Comparison of ENCODE assay signal across 8 cellular contexts in the genomic region with DNA sequence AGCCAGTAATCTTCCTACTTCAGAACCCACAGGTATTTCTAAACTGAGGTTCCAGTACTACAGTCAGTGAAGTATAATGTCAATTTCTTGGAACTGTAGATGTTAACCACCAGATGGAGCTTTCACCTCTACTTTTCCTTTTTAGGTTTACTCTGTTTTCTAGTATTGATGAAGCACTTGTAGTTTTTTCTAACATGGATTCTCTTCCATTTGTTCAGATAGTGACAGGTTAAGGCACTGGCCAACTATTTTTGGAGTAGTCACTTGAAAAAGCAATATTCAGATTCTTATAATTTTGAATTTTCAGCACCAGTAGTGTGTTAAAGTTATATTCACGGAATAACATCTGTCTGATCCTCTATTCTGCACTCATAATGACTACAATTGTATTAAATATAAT. TPM values are rescaled to one million over a fixed set of nuclear protein-coding genes. Genes with fewer than 3 reads are reported as not detected.
DNase-seq lines count a peak whose midpoint lies in the region; ATAC-seq, FAIRE-seq and TF ChIP-seq lines count a peak whose summit lies in the region.

No MANE protein-coding gene starts in this region.

- DNase-seq in Daoy (ENCODE audit: low read depth) (peak; percentile 17), H54 (ENCODE audit: insufficient read length, low spot score) (no peak), NCI-H2227 treated with DMSO at 0.1 percent for 48 hours (lab: John Stamatoyannopoulos, UW) (peak; percentile 4), chondrocyte (ENCODE audit: low spot score) (no peak), progenitor cell of endocrine pancreas (ENCODE audit: low spot score, unreplicated experiment) (no peak), head of caudate nucleus (no peak)
- no peak for DNase-seq in stimulated activated effector memory CD8-positive, alpha-beta T cell treated with anti-CD3 and anti-CD28 coated beads, Interleukin-12 subunit alpha, Interleukin-12 subunit beta, amount 100 ng/mL, for 72 hours (ENCODE audit: low spot score in 2 of 2)

- H3K4me3 Mint-ChIP-seq in chondrocyte (ENCODE audit: unreplicated experiment) = no peak overlapping the region
- H3K4me3 Mint-ChIP-seq in progenitor cell of endocrine pancreas (ENCODE audit: low read depth) = no peak overlapping the region
- H3K4me3 Mint-ChIP-seq in stimulated activated effector memory CD8-positive, alpha-beta T cell treated with anti-CD3 and anti-CD28 coated beads, Interleukin-12 subunit alpha, Interleukin-12 subunit beta, amount 100 ng/mL, for 72 hours = no peak overlapping the region

- H3K9me3 Mint-ChIP-seq in chondrocyte (ENCODE audit: low read depth) (no peaks in the 10 kb centered on the region), progenitor cell of endocrine pancreas (ENCODE audit: low read depth) (no peaks in the 10 kb centered on the region)
- H3K9me3 Mint-ChIP-seq in stimulated activated effector memory CD8-positive, alpha-beta T cell treated with anti-CD3 and anti-CD28 coated beads, Interleukin-12 subunit alpha, Interleukin-12 subunit beta, amount 100 ng/mL, for 72 hours = no peaks in the 10 kb centered on the region

- ATAC-seq in HG02970 (IDR thresholded peaks at IDR 0.05; ENCODE audit: low FRiP score, unreplicated experiment) = no peak
- ATAC-seq in stimulated activated effector memory CD8-positive, alpha-beta T cell treated with anti-CD3 and anti-CD28 coated beads, Interleukin-12 subunit alpha, Interleukin-12 subunit beta, amount 100 ng/mL, for 72 hours = no peak

- H3K27ac Mint-ChIP-seq in chondrocyte (ENCODE audit: unreplicated experiment) = no peak overlapping the region
- no peak overlapping the region for H3K27ac Mint-ChIP-seq in progenitor cell of endocrine pancreas
- no peak overlapping the region for H3K27ac Mint-ChIP-seq in stimulated activated effector memory CD8-positive, alpha-beta T cell treated with anti-CD3 and anti-CD28 coated beads, Interleukin-12 subunit alpha, Interleukin-12 subunit beta, amount 100 ng/mL, for 72 hours

- intact Hi-C loops in head of caudate nucleus (cut with DNase I) = no loop called here

- FAIRE-seq in H54 (lab: Jason Lieb, UNC) = peak; percentile 27

- TF ChIP-seq CTCF in chondrocyte (IDR thresholded peaks at IDR 0.05) (peak; percentile 84), progenitor cell of endocrine pancreas (IDR thresholded peaks at IDR 0.05; ENCODE audit: unreplicated experiment) (peak; percentile 58)

- H3K27me3 Mint-ChIP-seq in chondrocyte (ENCODE audit: low read depth) = no peaks in the 10 kb centered on the region
- H3K27me3 Mint-ChIP-seq in progenitor cell of endocrine pancreas = no peaks in the 10 kb centered on the region

- H3K4me1 Mint-ChIP-seq in chondrocyte (ENCODE audit: low read depth) (peaks cover 10% of the 10 kb centered on the region), progenitor cell of endocrine pancreas (ENCODE audit: low read depth) (peaks cover 7% of the 10 kb centered on the region)
- peaks cover 11% of the 10 kb centered on the region for H3K4me1 Mint-ChIP-seq in stimulated activated effector memory CD8-positive, alpha-beta T cell treated with anti-CD3 and anti-CD28 coated beads, Interleukin-12 subunit alpha, Interleukin-12 subunit beta, amount 100 ng/mL, for 72 hours

- TF ChIP-seq POLR2A in H54 (IDR thresholded peaks at IDR 0.05; ENCODE audit: low read depth, low read length) = no peak

- H3K36me3 Mint-ChIP-seq in chondrocyte (ENCODE audit: low read depth) = no peaks in the 10 kb centered on the region
- no peaks in the 10 kb centered on the region for H3K36me3 Mint-ChIP-seq in progenitor cell of endocrine pancreas (ENCODE audit: insufficient read depth)
- H3K36me3 Mint-ChIP-seq in stimulated activated effector memory CD8-positive, alpha-beta T cell treated with anti-CD3 and anti-CD28 coated beads, Interleukin-12 subunit alpha, Interleukin-12 subunit beta, amount 100 ng/mL, for 72 hours = peaks cover 7% of the 10 kb centered on the region

RNA-seq across cellular contexts. Expression of a gene that starts 4.6 kb away (rescaled TPM):
- 146 and 190 TPM in 2 replicates for total RNA-seq in Daoy (2014; rRNA removed; shearing (Covaris generic))
- total RNA-seq in chondrocyte (244 to 267 TPM (median 246 TPM) in 3 replicates), progenitor cell of endocrine pancreas (61.9 and 69.5 TPM in 2 replicates)

RNA-seq across cellular contexts. Expression of a gene that starts 6.5 kb away (rescaled TPM):
- 68.2 and 92.5 TPM in 2 replicates for total RNA-seq in Daoy (2014; rRNA removed; shearing (Covaris generic))
- 12.4 to 17.7 TPM (median 14.0 TPM) in 3 replicates for total RNA-seq in chondrocyte
- 23.7 and 24.3 TPM in 2 replicates for total RNA-seq in progenitor cell of endocrine pancreas

Comparison
In these comparisons a context has a peak if more than half of its experiments do, and no peak if none do; other contexts are left out.
1. DNase-seq: peak in Daoy (single experiment) and NCI-H2227 treated with DMSO at 0.1 percent for 48 hours (single experiment); none in H54 (single experiment), chondrocyte (single experiment), progenitor cell of endocrine pancreas (single experiment), head of caudate nucleus (0 of 42) and stimulated activated effector memory CD8-positive, alpha-beta T cell treated with anti-CD3 and anti-CD28 coated beads, Interleukin-12 subunit alpha, Interleukin-12 subunit beta, amount 100 ng/mL, for 72 hours (0 of 2).